Comparison of ENCODE assay signal across 1 cellular context in the genomic region with DNA sequence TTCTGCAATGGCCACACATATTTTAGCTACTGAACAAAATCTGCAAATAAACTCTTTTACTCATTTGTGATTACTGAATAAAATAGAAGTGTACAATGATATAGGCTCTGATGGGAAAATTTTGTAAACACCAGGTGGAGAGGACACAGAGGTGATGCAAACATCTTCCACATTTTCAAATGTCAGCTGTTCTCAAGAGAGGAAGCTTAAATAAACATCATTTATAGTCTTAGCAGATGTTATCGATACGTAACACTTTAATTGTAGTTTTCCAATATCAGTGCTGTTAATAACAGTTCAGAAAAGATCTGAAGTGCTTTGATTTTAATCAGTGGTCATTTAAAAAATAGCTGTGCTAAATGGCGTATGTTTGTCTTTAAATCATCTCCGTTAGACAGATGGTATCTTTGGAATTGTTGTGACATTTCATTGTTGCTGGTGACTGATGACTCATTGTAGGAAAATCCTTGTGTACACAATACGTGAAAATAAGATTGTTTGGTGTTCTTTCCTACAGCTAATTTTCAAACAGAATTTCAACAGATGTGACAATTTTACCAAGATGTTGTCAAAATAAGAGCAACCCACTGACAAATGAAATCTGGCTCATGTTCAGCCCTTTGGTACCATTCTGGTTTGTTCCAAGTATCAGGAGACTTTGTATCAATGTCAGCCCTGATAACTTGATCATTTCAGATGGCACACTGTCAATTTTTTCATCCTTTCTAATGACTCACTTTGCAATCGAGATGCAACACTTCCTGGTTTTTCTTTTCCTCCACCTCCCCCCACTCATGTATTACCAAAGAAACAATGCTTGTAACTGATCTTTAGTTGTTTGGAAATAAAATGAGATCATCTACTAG.
TF ChIP-seq lines count a peak whose summit lies in the region.

No MANE protein-coding gene starts in this region.

TF ChIP-seq in HepG2, 621 proteins besides CTCF, POLR2A, EP300 and RAD21 (continued from another document and continues in another):
- TF ChIP-seq, protein P1, sequence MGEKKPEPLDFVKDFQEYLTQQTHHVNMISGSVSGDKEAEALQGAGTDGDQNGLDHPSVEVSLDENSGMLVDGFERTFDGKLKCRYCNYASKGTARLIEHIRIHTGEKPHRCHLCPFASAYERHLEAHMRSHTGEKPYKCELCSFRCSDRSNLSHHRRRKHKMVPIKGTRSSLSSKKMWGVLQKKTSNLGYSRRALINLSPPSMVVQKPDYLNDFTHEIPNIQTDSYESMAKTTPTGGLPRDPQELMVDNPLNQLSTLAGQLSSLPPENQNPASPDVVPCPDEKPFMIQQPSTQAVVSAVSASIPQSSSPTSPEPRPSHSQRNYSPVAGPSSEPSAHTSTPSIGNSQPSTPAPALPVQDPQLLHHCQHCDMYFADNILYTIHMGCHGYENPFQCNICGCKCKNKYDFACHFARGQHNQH (CRISPR knock-in tag; IDR thresholded peaks at IDR 0.05), result peak; percentile 43; the same call in 1 of the 2 replicates
- TF ChIP-seq TBX3 (IDR thresholded peaks at IDR 0.05; ENCODE audit: borderline replicate concordance), result peak; percentile 87
- no peak for TF ChIP-seq ZNF225 (CRISPR knock-in tag; IDR thresholded peaks at IDR 0.05)
- TF ChIP-seq GTF3A (CRISPR knock-in tag; conservative IDR thresholded peaks at IDR 0.05), result no peak
- TF ChIP-seq, protein P2, sequence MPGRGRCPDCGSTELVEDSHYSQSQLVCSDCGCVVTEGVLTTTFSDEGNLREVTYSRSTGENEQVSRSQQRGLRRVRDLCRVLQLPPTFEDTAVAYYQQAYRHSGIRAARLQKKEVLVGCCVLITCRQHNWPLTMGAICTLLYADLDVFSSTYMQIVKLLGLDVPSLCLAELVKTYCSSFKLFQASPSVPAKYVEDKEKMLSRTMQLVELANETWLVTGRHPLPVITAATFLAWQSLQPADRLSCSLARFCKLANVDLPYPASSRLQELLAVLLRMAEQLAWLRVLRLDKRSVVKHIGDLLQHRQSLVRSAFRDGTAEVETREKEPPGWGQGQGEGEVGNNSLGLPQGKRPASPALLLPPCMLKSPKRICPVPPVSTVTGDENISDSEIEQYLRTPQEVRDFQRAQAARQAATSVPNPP (CRISPR knock-in tag; IDR thresholded peaks at IDR 0.05), result no peak
- TF ChIP-seq SAP130 (CRISPR knock-in tag; IDR thresholded peaks at IDR 0.05; ENCODE audit: low read depth), result peak; percentile 62
- TF ChIP-seq NRL (CRISPR knock-in tag; IDR thresholded peaks at IDR 0.05; ENCODE audit: borderline replicate concordance), result no peak
- TF ChIP-seq ZNF777 (CRISPR knock-in tag; IDR thresholded peaks at IDR 0.05), result no peak
- TF ChIP-seq KLF16 (CRISPR knock-in tag; IDR thresholded peaks at IDR 0.05), result peak in 1 of 2 experiments; percentile 67; a peak in 2 of 4 replicates
- 0 out of 2 replicates have a peak, but pooled peaks have one; percentile 31 for TF ChIP-seq FOXK2 (IDR thresholded peaks at IDR 0.05)
- TF ChIP-seq NCOR1 (IDR thresholded peaks at IDR 0.05; ENCODE audit: borderline replicate concordance, low read length), result 0 out of 2 replicates have a peak, but pooled peaks have one; percentile 28
- TF ChIP-seq ZNF816 (CRISPR knock-in tag; IDR thresholded peaks at IDR 0.05; ENCODE audit: borderline replicate concordance), result 0 out of 2 replicates have a peak, but pooled peaks have one; percentile 25
- no peak for TF ChIP-seq ATF7 (IDR thresholded peaks at IDR 0.05)
- TF ChIP-seq ATF7 (CRISPR knock-in tag; IDR thresholded peaks at IDR 0.05), result no peak
- TF ChIP-seq DPF2 (CRISPR knock-in tag; IDR thresholded peaks at IDR 0.05; ENCODE audit: borderline replicate concordance, low read depth), result peak; percentile 29; the same call in 1 of the 2 replicates
- TF ChIP-seq, protein P3, sequence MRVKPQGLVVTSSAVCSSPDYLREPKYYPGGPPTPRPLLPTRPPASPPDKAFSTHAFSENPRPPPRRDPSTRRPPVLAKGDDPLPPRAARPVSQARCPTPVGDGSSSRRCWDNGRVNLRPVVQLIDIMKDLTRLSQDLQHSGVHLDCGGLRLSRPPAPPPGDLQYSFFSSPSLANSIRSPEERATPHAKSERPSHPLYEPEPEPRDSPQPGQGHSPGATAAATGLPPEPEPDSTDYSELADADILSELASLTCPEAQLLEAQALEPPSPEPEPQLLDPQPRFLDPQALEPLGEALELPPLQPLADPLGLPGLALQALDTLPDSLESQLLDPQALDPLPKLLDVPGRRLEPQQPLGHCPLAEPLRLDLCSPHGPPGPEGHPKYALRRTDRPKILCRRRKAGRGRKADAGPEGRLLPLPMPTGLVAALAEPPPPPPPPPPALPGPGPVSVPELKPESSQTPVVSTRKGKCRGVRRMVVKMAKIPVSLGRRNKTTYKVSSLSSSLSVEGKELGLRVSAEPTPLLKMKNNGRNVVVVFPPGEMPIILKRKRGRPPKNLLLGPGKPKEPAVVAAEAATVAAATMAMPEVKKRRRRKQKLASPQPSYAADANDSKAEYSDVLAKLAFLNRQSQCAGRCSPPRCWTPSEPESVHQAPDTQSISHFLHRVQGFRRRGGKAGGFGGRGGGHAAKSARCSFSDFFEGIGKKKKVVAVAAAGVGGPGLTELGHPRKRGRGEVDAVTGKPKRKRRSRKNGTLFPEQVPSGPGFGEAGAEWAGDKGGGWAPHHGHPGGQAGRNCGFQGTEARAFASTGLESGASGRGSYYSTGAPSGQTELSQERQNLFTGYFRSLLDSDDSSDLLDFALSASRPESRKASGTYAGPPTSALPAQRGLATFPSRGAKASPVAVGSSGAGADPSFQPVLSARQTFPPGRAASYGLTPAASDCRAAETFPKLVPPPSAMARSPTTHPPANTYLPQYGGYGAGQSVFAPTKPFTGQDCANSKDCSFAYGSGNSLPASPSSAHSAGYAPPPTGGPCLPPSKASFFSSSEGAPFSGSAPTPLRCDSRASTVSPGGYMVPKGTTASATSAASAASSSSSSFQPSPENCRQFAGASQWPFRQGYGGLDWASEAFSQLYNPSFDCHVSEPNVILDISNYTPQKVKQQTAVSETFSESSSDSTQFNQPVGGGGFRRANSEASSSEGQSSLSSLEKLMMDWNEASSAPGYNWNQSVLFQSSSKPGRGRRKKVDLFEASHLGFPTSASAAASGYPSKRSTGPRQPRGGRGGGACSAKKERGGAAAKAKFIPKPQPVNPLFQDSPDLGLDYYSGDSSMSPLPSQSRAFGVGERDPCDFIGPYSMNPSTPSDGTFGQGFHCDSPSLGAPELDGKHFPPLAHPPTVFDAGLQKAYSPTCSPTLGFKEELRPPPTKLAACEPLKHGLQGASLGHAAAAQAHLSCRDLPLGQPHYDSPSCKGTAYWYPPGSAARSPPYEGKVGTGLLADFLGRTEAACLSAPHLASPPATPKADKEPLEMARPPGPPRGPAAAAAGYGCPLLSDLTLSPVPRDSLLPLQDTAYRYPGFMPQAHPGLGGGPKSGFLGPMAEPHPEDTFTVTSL (CRISPR knock-in tag; IDR thresholded peaks at IDR 0.05; ENCODE audit: borderline replicate concordance), result peak; percentile 93
- TF ChIP-seq JUN (CRISPR knock-in tag; IDR thresholded peaks at IDR 0.05), result peak; percentile 81
- TF ChIP-seq, protein P4, sequence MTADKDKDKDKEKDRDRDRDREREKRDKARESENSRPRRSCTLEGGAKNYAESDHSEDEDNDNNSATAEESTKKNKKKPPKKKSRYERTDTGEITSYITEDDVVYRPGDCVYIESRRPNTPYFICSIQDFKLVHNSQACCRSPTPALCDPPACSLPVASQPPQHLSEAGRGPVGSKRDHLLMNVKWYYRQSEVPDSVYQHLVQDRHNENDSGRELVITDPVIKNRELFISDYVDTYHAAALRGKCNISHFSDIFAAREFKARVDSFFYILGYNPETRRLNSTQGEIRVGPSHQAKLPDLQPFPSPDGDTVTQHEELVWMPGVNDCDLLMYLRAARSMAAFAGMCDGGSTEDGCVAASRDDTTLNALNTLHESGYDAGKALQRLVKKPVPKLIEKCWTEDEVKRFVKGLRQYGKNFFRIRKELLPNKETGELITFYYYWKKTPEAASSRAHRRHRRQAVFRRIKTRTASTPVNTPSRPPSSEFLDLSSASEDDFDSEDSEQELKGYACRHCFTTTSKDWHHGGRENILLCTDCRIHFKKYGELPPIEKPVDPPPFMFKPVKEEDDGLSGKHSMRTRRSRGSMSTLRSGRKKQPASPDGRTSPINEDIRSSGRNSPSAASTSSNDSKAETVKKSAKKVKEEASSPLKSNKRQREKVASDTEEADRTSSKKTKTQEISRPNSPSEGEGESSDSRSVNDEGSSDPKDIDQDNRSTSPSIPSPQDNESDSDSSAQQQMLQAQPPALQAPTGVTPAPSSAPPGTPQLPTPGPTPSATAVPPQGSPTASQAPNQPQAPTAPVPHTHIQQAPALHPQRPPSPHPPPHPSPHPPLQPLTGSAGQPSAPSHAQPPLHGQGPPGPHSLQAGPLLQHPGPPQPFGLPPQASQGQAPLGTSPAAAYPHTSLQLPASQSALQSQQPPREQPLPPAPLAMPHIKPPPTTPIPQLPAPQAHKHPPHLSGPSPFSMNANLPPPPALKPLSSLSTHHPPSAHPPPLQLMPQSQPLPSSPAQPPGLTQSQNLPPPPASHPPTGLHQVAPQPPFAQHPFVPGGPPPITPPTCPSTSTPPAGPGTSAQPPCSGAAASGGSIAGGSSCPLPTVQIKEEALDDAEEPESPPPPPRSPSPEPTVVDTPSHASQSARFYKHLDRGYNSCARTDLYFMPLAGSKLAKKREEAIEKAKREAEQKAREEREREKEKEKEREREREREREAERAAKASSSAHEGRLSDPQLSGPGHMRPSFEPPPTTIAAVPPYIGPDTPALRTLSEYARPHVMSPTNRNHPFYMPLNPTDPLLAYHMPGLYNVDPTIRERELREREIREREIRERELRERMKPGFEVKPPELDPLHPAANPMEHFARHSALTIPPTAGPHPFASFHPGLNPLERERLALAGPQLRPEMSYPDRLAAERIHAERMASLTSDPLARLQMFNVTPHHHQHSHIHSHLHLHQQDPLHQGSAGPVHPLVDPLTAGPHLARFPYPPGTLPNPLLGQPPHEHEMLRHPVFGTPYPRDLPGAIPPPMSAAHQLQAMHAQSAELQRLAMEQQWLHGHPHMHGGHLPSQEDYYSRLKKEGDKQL (CRISPR knock-in tag; IDR thresholded peaks at IDR 0.05; ENCODE audit: low read depth), result peak; percentile 67; the same call in 1 of the 2 replicates
- TF ChIP-seq, protein P5, sequence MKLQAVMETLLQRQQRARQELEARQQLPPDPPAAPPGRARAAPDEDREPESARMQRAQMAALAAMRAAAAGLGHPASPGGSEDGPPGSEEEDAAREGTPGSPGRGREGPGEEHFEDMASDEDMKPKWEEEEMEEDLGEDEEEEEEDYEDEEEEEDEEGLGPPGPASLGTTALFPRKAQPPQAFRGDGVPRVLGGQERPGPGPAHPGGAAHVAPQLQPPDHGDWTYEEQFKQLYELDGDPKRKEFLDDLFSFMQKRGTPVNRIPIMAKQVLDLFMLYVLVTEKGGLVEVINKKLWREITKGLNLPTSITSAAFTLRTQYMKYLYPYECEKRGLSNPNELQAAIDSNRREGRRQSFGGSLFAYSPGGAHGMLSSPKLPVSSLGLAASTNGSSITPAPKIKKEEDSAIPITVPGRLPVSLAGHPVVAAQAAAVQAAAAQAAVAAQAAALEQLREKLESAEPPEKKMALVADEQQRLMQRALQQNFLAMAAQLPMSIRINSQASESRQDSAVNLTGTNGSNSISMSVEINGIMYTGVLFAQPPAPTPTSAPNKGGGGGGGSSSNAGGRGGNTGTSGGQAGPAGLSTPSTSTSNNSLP (IDR thresholded peaks at IDR 0.05; ENCODE audit: low read depth, low read length), result peak; percentile 90
- TF ChIP-seq RCOR2 (CRISPR knock-in tag; IDR thresholded peaks at IDR 0.05), result peak; percentile 38; the same call in 1 of the 2 replicates
- TF ChIP-seq, protein P6, sequence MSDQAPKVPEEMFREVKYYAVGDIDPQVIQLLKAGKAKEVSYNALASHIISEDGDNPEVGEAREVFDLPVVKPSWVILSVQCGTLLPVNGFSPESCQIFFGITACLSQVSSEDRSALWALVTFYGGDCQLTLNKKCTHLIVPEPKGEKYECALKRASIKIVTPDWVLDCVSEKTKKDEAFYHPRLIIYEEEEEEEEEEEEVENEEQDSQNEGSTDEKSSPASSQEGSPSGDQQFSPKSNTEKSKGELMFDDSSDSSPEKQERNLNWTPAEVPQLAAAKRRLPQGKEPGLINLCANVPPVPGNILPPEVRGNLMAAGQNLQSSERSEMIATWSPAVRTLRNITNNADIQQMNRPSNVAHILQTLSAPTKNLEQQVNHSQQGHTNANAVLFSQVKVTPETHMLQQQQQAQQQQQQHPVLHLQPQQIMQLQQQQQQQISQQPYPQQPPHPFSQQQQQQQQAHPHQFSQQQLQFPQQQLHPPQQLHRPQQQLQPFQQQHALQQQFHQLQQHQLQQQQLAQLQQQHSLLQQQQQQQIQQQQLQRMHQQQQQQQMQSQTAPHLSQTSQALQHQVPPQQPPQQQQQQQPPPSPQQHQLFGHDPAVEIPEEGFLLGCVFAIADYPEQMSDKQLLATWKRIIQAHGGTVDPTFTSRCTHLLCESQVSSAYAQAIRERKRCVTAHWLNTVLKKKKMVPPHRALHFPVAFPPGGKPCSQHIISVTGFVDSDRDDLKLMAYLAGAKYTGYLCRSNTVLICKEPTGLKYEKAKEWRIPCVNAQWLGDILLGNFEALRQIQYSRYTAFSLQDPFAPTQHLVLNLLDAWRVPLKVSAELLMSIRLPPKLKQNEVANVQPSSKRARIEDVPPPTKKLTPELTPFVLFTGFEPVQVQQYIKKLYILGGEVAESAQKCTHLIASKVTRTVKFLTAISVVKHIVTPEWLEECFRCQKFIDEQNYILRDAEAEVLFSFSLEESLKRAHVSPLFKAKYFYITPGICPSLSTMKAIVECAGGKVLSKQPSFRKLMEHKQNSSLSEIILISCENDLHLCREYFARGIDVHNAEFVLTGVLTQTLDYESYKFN (CRISPR knock-in tag; conservative IDR thresholded peaks at IDR 0.05), result peak; percentile 75
- TF ChIP-seq ELF1 (CRISPR knock-in tag; IDR thresholded peaks at IDR 0.05), result 0 out of 2 replicates have a peak, but pooled peaks have one; percentile 38
- TF ChIP-seq SALL1 (CRISPR knock-in tag; IDR thresholded peaks at IDR 0.05), result peak; percentile 23; the same call in 1 of the 2 replicates
- no peak for TF ChIP-seq CBX5 (CRISPR knock-in tag; IDR thresholded peaks at IDR 0.05; ENCODE audit: borderline replicate concordance)
- TF ChIP-seq ZMYM3 (CRISPR knock-in tag; IDR thresholded peaks at IDR 0.05), result no peak
- no peak for TF ChIP-seq DMAP1 (CRISPR knock-in tag; IDR thresholded peaks at IDR 0.05)
- TF ChIP-seq PPARG (CRISPR knock-in tag; conservative IDR thresholded peaks at IDR 0.05), result 0 out of 2 replicates have a peak, but pooled peaks have one; percentile 40
- peak; percentile 94 for TF ChIP-seq FOSL1 (CRISPR knock-in tag; IDR thresholded peaks at IDR 0.05; ENCODE audit: borderline replicate concordance)
- TF ChIP-seq GABPB1 (CRISPR knock-in tag; IDR thresholded peaks at IDR 0.05), result no peak
- no peak for TF ChIP-seq ZNF598 (CRISPR knock-in tag; IDR thresholded peaks at IDR 0.05; ENCODE audit: borderline replicate concordance)
- peak; percentile 41 for TF ChIP-seq ELF3 (CRISPR knock-in tag; IDR thresholded peaks at IDR 0.05)
- TF ChIP-seq, protein P7, sequence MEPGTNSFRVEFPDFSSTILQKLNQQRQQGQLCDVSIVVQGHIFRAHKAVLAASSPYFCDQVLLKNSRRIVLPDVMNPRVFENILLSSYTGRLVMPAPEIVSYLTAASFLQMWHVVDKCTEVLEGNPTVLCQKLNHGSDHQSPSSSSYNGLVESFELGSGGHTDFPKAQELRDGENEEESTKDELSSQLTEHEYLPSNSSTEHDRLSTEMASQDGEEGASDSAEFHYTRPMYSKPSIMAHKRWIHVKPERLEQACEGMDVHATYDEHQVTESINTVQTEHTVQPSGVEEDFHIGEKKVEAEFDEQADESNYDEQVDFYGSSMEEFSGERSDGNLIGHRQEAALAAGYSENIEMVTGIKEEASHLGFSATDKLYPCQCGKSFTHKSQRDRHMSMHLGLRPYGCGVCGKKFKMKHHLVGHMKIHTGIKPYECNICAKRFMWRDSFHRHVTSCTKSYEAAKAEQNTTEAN (CRISPR knock-in tag; conservative IDR thresholded peaks at IDR 0.05), result no peak
- peak; percentile 98 for TF ChIP-seq HOXD1 (CRISPR knock-in tag; IDR thresholded peaks at IDR 0.05)
